In the genomic region with DNA sequence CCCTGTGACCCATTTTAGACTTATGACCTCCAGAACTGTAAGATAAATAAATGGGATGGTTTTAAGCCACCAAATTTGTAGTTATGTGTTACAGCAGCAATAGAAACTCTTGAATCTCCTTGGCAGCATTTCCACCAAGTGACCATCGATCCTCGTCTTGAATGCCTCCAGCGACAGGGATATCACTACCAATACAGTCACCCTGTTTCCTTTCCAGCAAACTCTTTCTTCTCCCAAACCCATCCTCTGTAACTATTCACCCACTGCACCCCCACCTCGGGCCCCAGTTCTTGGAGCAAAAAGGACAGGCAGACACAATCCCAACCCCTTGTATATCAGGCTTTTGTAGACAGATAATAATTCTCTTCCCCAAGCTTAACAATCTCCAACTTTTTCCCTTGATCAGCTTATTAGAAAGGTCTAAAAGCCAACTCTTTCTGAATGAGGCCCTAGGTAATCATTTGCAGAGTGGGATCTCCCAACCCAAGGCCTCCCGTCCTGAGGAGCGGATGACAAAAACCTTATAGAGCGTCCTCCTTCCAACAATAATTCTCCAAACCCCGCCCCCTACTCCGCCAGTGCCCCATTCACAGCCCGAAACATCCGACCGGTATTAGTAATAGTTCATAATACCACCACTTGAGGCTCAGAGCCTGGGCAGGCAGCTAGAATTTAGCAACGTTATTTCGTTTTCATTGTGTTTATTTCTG, we compare ENCODE assay signal across 9 cellular contexts. TPM values are rescaled to one million over a fixed set of nuclear protein-coding genes. Genes with fewer than 3 reads are reported as not detected.
A peak's percentile ranks its signal among the peaks of the same experiment; 100 is the strongest.
DNase-seq lines count a peak whose midpoint lies in the region; ATAC-seq, FAIRE-seq and TF ChIP-seq lines count a peak whose summit lies in the region.
"Had no signal": no experiment of that assay in that cellular context is flagged by ENCODE, and none has a peak within 500 bp of the region (broad histone marks: within the 10 kb centered on the region; RNA-seq: fewer than 3 reads in every experiment).

No MANE protein-coding gene starts in this region.

- dilution Hi-C loops in keratinocyte (cut with MboI; ENCODE audit: extremely low pct_ligation_motif_present, low sequenced_read_pairs): no loop called here

- no peak for TF ChIP-seq POLR2A in adrenal gland (IDR thresholded peaks at IDR 0.05)

- H4K20me1 ChIP-seq in keratinocyte (ENCODE audit: control insufficient read depth, extremely low read depth, insufficient read depth, low read length): no peaks in the 10 kb centered on the region

- H3K4me1 ChIP-seq in adrenal gland (replicated peaks in 1 of 2) (peaks cover 3 to 13% of the 10 kb centered on the region in 2 donors), keratinocyte (ENCODE audit: control insufficient read depth, extremely low read depth, insufficient read depth, low read length) (peaks cover 14% of the 10 kb centered on the region)

- H3K4me3 ChIP-seq in adrenal gland (peak overlapping the region in 2 of 4 donors; percentile 29 to 42), keratinocyte (ENCODE audit: control insufficient read depth in 2 of 3, extremely low read depth in 1 of 3, insufficient read depth in 2 of 3, low read depth in 1 of 3, low read length in 3 of 3) (peak overlapping the region; percentile 31 to 81 (median 63))

- peak; percentile 15 for ATAC-seq in HG02588 (IDR thresholded peaks at IDR 0.05; ENCODE audit: unreplicated experiment)
- no peak for ATAC-seq in stimulated activated naive CD8-positive, alpha-beta T cell treated with anti-CD3 and anti-CD28 coated beads, Interleukin-15, Interleukin-2, amounts not matched to agents 100 U/mL and 50 U/mL, for 24 hours

- H3K27ac ChIP-seq in adrenal gland: peak overlapping the region; percentile 71 to 91 (median 84)
- peak overlapping the region; percentile 53 for H3K27ac ChIP-seq in keratinocyte (ENCODE audit: control insufficient read depth, insufficient read depth, low read length)

- no peak for TF ChIP-seq CTCF in adrenal gland (IDR thresholded peaks at IDR 0.05)
- peak in 2 of 3 experiments; percentile 25 to 48 for TF ChIP-seq CTCF in keratinocyte (optimal IDR thresholded peaks at IDR 0.05 in 1 of 3, IDR thresholded peaks at IDR 0.05 in 1 of 3, conservative IDR thresholded peaks at IDR 0.05 in 1 of 3; ENCODE audit: extremely low read depth in 1 of 3, insufficient read depth in 2 of 3, low read length in 3 of 3)

- H3K9me3 ChIP-seq in adrenal gland (replicated peaks in 1 of 3) (no peaks in the 10 kb centered on the region), keratinocyte (ENCODE audit: control insufficient read depth, low read depth, low read length) (no peaks in the 10 kb centered on the region)

- no peaks in the 10 kb centered on the region for H3K79me2 ChIP-seq in keratinocyte (ENCODE audit: control insufficient read depth, insufficient read depth, low read length)

- intact Hi-C loops in adrenal gland (cut with DNase I): no loop called here

- peak; percentile 41 for FAIRE-seq in keratinocyte (lab: Jason Lieb, UNC)

- H3K9me1 ChIP-seq in keratinocyte (ENCODE audit: control insufficient read depth, extremely low read depth, insufficient read depth, low read length): no peaks in the 10 kb centered on the region

- peak overlapping the region; percentile 78 for H3K4me2 ChIP-seq in keratinocyte (ENCODE audit: control insufficient read depth, extremely low read depth, insufficient read depth, low read depth, low read length)

- H3K27me3 ChIP-seq in adrenal gland: no peaks in the 10 kb centered on the region
- no peaks in the 10 kb centered on the region for H3K27me3 ChIP-seq in keratinocyte (ENCODE audit: control insufficient read depth, extremely low read depth, insufficient read depth, low read length)

- peak; percentile 34 for DNase-seq in stimulated activated CD4-positive, alpha-beta T cell treated with anti-CD3 and anti-CD28 coated beads, Interleukin-12 subunit alpha, Interleukin-12 subunit beta, amount 100 ng/mL, for 4 hours
- DNase-seq in stimulated activated CD4-positive, alpha-beta T cell treated with anti-CD3 and anti-CD28 coated beads, Interleukin-4, amount 100 ng/mL, for 1 hour: no peak
- DNase-seq in NCI-H146 (lab: John Stamatoyannopoulos, UW) (peak; percentile 50), adrenal gland (peak in 3 of 7 donors; percentile 46 to 74 (median 69)), keratinocyte (ENCODE audit: low read depth, low spot score) (peak; percentile 52), KG1 (lab: John Stamatoyannopoulos, UW) (no peak)
- DNase-seq in stimulated activated naive CD8-positive, alpha-beta T cell treated with anti-CD3 and anti-CD28 coated beads, Interleukin-15, Interleukin-2, amounts not matched to agents 100 U/mL and 50 U/mL, for 24 hours: peak; percentile 57

- H3K9ac ChIP-seq in keratinocyte (ENCODE audit: control insufficient read depth, extremely low read depth, insufficient read depth, low read length): peak overlapping the region; percentile 35

- 13 to 15% (median 15%) methylated on average over 14 of the region's 14 CpGs for WGBS in adrenal gland, 4 donors

- peak overlapping the region; percentile 76 for H2AFZ ChIP-seq in keratinocyte (ENCODE audit: control insufficient read depth, low read length)

- H3K36me3 ChIP-seq in adrenal gland (replicated peaks in 1 of 2) (no peaks in the 10 kb centered on the region), keratinocyte (ENCODE audit: control insufficient read depth in 2 of 2, extremely low read depth in 1 of 2, insufficient read depth in 2 of 2, low read length in 2 of 2) (no peaks in the 10 kb centered on the region)

RNA-seq across cellular contexts. Expression of a gene that starts 14.7 kb away (rescaled TPM):
- total RNA-seq in adrenal gland: 1 to 10 TPM; 1.0 to 10.0 (median 2.7) TPM
- 1 to 10 TPM; 1.5 to 7.0 (median 2.7) TPM for polyA plus RNA-seq in adrenal gland
- 8.7 to 15.4 TPM (median 13.1 TPM) in 3 replicates for polyA plus RNA-seq in keratinocyte
- polyA plus RNA-seq in keratinocyte (2011; ENCODE audit: low read depth): 2.0 TPM
- polyA plus RNA-seq in keratinocyte (2011; cell fraction: cytosol; rRNA removed): 7.6 and 10.6 TPM in 2 replicates
- polyA plus RNA-seq in keratinocyte (2011; cell fraction: nucleus; rRNA removed): 5.4 and 8.0 TPM in 2 replicates
- 5.8 and 10.7 TPM in 2 replicates for polyA plus RNA-seq in keratinocyte (2012; ENCODE audit: low replicate concordance)
- 8.3 to 14.0 TPM (median 14.0 TPM) in 3 replicates for polyA minus RNA-seq in keratinocyte
- 9.0 TPM for polyA minus RNA-seq in keratinocyte (2011; cell fraction: cytosol; rRNA and poly(A)+ RNA removed)
- polyA minus RNA-seq in keratinocyte (2011; cell fraction: nucleus; rRNA and poly(A)+ RNA removed): 2.8 and 7.2 TPM in 2 replicates
- total RNA-seq: myocyte had no signal

RNA-seq across cellular contexts. Expression of a gene that starts 54.1 kb away (rescaled TPM):
- 10 to 100 TPM; 47.9 to 88.7 (median 57.9) TPM for total RNA-seq in adrenal gland
- polyA plus RNA-seq in adrenal gland: 100 to 1,000 TPM in 1 of 3 donors, 10 to 100 TPM in 2; 32.6 to 136 (median 35.2) TPM
- 55.2 to 107 TPM (median 98.0 TPM) in 3 replicates for polyA plus RNA-seq in keratinocyte
- polyA plus RNA-seq in keratinocyte (2011; ENCODE audit: low read depth): 37.9 TPM
- polyA plus RNA-seq in keratinocyte (2011; cell fraction: cytosol; rRNA removed): 80.7 and 116 TPM in 2 replicates
- polyA plus RNA-seq in keratinocyte (2011; cell fraction: nucleus; rRNA removed): 34.7 and 35.5 TPM in 2 replicates
- polyA plus RNA-seq in keratinocyte (2012; ENCODE audit: low replicate concordance): 41.8 and 65.4 TPM in 2 replicates
- 42.4 to 71.7 TPM (median 60.0 TPM) in 3 replicates for polyA minus RNA-seq in keratinocyte
- 66.4 TPM for polyA minus RNA-seq in keratinocyte (2011; cell fraction: cytosol; rRNA and poly(A)+ RNA removed)
- 14.6 and 25.1 TPM in 2 replicates for polyA minus RNA-seq in keratinocyte (2011; cell fraction: nucleus; rRNA and poly(A)+ RNA removed)

RNA-seq across cellular contexts. Expression of a gene that starts 59.4 kb away (rescaled TPM):
- total RNA-seq in adrenal gland: 1 to 10 TPM in 1 of 8 donors, under 1 TPM in 4, not detected in 3; 0.14 to 1.0 (median 0.25) TPM
- polyA plus RNA-seq in adrenal gland (1 to 10 TPM in 1 of 3 donors, under 1 TPM in 2; 0.03 to 2.6 (median 0.08) TPM), keratinocyte (not detected in 3 replicates)
- polyA plus RNA-seq in keratinocyte (2011; ENCODE audit: low read depth): 0.35 TPM
- not detected in 2 replicates for polyA plus RNA-seq in keratinocyte (2011; cell fraction: cytosol; rRNA removed)
- polyA plus RNA-seq in keratinocyte (2011; cell fraction: nucleus; rRNA removed): 0.05 and 0.07 TPM in 2 replicates
- 0.61 TPM in 1 of 2 replicates, not detected in the other for polyA plus RNA-seq in keratinocyte (2012; ENCODE audit: low replicate concordance)
- not detected in 3 replicates for polyA minus RNA-seq in keratinocyte
- not detected for polyA minus RNA-seq in keratinocyte (2011; cell fraction: cytosol; rRNA and poly(A)+ RNA removed)
- not detected in 2 replicates for polyA minus RNA-seq in keratinocyte (2011; cell fraction: nucleus; rRNA and poly(A)+ RNA removed)
- total RNA-seq: myocyte had no signal

Comparison
In these comparisons a context has a peak if more than half of its experiments do, and no peak if none do; other contexts are left out.
1. DNase-seq: peak in stimulated activated CD4-positive, alpha-beta T cell treated with anti-CD3 and anti-CD28 coated beads, Interleukin-12 subunit alpha, Interleukin-12 subunit beta, amount 100 ng/mL, for 4 hours (single experiment), NCI-H146 (single experiment), keratinocyte (single experiment) and stimulated activated naive CD8-positive, alpha-beta T cell treated with anti-CD3 and anti-CD28 coated beads, Interleukin-15, Interleukin-2, amounts not matched to agents 100 U/mL and 50 U/mL, for 24 hours (single experiment); none in stimulated activated CD4-positive, alpha-beta T cell treated with anti-CD3 and anti-CD28 coated beads, Interleukin-4, amount 100 ng/mL, for 1 hour (single experiment) and KG1 (single experiment).
2. CTCF ChIP-seq: peak in keratinocyte (2 of 3); none in adrenal gland (0 of 6).